Comparison of ENCODE assay signal across 8 cellular contexts in the genomic region with DNA sequence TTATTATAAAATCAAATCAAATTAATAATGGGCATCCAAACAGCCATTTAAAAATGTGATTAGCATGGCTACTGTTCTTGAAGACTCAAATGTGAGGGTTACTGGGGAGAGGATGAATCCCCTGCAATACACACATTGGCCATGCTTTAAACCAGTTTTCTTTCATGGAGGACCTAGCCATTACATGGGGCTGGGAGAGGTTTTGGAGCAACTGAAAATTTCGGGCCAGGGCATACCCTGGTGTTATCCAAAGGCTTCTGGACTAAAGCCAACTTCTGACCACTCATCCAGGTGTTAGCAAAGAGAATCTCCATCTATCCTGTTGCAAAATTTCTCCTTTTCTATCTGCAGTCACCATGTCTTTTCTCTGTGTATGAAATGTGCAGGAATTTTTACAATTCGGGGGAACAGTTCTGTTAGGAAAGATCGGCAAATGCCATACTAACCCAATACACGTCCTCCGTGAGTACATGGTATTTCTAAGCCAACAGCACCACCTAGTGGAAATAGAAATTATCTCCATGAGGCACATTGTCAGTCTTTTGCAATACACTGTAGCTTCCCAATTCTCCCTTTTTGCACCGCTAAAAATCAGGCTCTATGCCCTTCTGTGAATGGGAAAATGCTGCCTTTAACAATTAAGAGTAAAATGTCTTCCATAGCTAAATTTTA. TPM values are rescaled to one million over a fixed set of nuclear protein-coding genes. Genes with fewer than 3 reads are reported as not detected.
DNase-seq lines count a peak whose midpoint lies in the region; ATAC-seq and TF ChIP-seq lines count a peak whose summit lies in the region.

No MANE protein-coding gene starts in this region.

- CTCF ChIA-PET in A673 (lab: Charles Lee): no interaction called here

- H3K36me3 ChIP-seq in A673 (ENCODE audit: insufficient read depth, low read length, poor library complexity, severe bottlenecking) (no peaks in the 10 kb centered on the region), adipocyte (ENCODE audit: control insufficient read depth, insufficient read depth, low read length, severe bottlenecking) (no peaks in the 10 kb centered on the region), transverse colon (no peaks in the 10 kb centered on the region)

- H3K27ac ChIP-seq in A673 (ENCODE audit: low read depth, low read length, poor library complexity, severe bottlenecking) (no peak overlapping the region), transverse colon (no peak overlapping the region)

- H3K9me3 ChIP-seq in A673 (ENCODE audit: low read depth, low read length, poor library complexity, severe bottlenecking) (peaks cover 36% of the 10 kb centered on the region), adipocyte (ENCODE audit: control insufficient read depth, low read length) (peaks cover 9% of the 10 kb centered on the region), transverse colon (peaks cover 9 to 10% of the 10 kb centered on the region in 2 donors)

- POLR2A ChIA-PET in A673 (lab: Charles Lee; ENCODE audit: low non-redundant PET): no interaction called here

- in situ Hi-C loops in transverse colon (cut with MboI; ENCODE audit: low pct_ligation_motif_present in 1 of 4, low pct_unique_long_range_greater_than_20kb in 1 of 4, low sequenced_read_pairs in 3 of 4): loop anchor here in 3 of 4 donors (25.0 kb wide), 1 partner anchor 432 kb away; no protein-coding TSS in a partner anchor

- no peak for ATAC-seq in GM21423 (IDR thresholded peaks at IDR 0.05; ENCODE audit: unreplicated experiment)
- no peak for ATAC-seq in HG02610 (IDR thresholded peaks at IDR 0.05; ENCODE audit: unreplicated experiment)

- H3K4me1 ChIP-seq in A673 (ENCODE audit: insufficient read depth, low read length, poor library complexity, severe bottlenecking) (no peaks in the 10 kb centered on the region), adipocyte (ENCODE audit: control insufficient read depth, insufficient read depth, low read length) (no peaks in the 10 kb centered on the region), transverse colon (no peaks in the 10 kb centered on the region)

- H3K27me3 ChIP-seq in A673 (replicated peaks; ENCODE audit: insufficient read depth, low read depth, low read length, poor library complexity) (no peaks in the 10 kb centered on the region), adipocyte (replicated peaks; ENCODE audit: control insufficient read depth, insufficient read depth, low read length) (no peaks in the 10 kb centered on the region), transverse colon (no peaks in the 10 kb centered on the region)

- no peak overlapping the region for H3K4me3 ChIP-seq in A673 (ENCODE audit: low read depth, low read length, poor library complexity, severe bottlenecking)
- H3K4me3 ChIP-seq in adipocyte (ENCODE audit: low read length): no peak overlapping the region
- no peak overlapping the region for H3K4me3 ChIP-seq in transverse colon

- 34 to 37% methylated on average over 6 of the region's 6 CpGs for WGBS in transverse colon (ENCODE audit: low coverage in 1 of 2), 2 donors

- intact Hi-C loops in A673 (cut with micrococcal nuclease; ENCODE audit: unreplicated experiment): no loop called here
- intact Hi-C loops in transverse colon (cut with DNase I; ENCODE audit: low total_unique reads): loop anchor here (1.0 kb wide), 1 partner anchor 436 kb away; no protein-coding TSS in a partner anchor

- TF ChIP-seq POLR2A in transverse colon (IDR thresholded peaks at IDR 0.05): no peak

- TF ChIP-seq CTCF in A673 (conservative IDR thresholded peaks at IDR 0.05; ENCODE audit: low read depth, low read length) (peak; percentile 57), transverse colon (IDR thresholded peaks at IDR 0.05) (peak; percentile 47 to 60 (median 53))

- no peak overlapping the region for H3K9ac ChIP-seq in adipocyte (ENCODE audit: low read length)

- TF ChIP-seq EP300 in transverse colon (IDR thresholded peaks at IDR 0.05; ENCODE audit: low read depth): no peak

- peak; percentile 72 for DNase-seq in A673 (ENCODE audit: low spot score)
- peak; percentile 74 for DNase-seq in DMS53 treated with DMSO at 0.1 percent for 48 hours (lab: John Stamatoyannopoulos, UW; ENCODE audit: unreplicated experiment)
- peak; percentile 53 for DNase-seq in NCI-H128 (lab: John Stamatoyannopoulos, UW; ENCODE audit: unreplicated experiment)
- DNase-seq in adipocyte (ENCODE audit: low read depth): peak; percentile 86
- DNase-seq in hepatic stellate cell (ENCODE audit: low spot score): peak; percentile 13
- DNase-seq in transverse colon: no peak

- no TSS peak for BruUV-seq in A673 (replicated peaks; lab: Mats Ljungman, UMichigan)

RNA-seq across cellular contexts. Expression of a gene that starts 47.0 kb away (rescaled TPM):
- total RNA-seq in A673 (2021) (8.3 and 9.8 TPM in 2 replicates), transverse colon (10 to 100 TPM in 2 of 4 donors, 1 to 10 TPM in 2; 3.8 to 11.2 (median 8.4) TPM)

RNA-seq across cellular contexts. Expression of a gene that starts 56.0 kb away (rescaled TPM):
- total RNA-seq in A673 (2021) (10.2 and 13.0 TPM in 2 replicates), transverse colon (10 to 100 TPM in 1 of 4 donors, 1 to 10 TPM in 3; 3.4 to 11.1 (median 6.6) TPM)
